24 cellular contexts compared by ENCODE assay signal in the genomic region with DNA sequence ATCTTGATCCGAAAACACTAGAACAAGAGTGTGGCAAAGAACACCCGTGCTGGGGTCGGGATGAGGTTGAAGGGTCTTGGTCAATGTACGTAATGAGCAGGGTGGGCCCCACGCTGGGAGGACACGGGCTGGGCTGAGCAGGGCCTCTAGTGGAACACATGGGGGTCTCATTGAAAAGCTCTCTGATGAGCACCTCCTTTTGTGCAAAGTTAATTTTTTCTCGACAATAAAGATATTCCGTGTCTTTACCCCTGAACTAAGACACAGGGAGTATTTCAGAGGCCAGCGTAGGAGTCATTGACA. TPM values are rescaled to one million over a fixed set of nuclear protein-coding genes. Genes with fewer than 3 reads are reported as not detected.
DNase-seq lines count a peak whose midpoint lies in the region; ATAC-seq, FAIRE-seq and TF ChIP-seq lines count a peak whose summit lies in the region.
"Had no signal": no experiment of that assay in that cellular context is flagged by ENCODE, and none has a peak within 500 bp of the region (broad histone marks: within the 10 kb centered on the region; RNA-seq: fewer than 3 reads in every experiment).

No MANE protein-coding gene starts in this region.

- RAD21 ChIA-PET in GM12878 (lab: Charles Lee; ENCODE audit: unreplicated experiment) = no interaction called here

- H3K4me1 ChIP-seq in GM12878 (ENCODE audit: control insufficient read depth, insufficient read depth, low read length) (no peaks in the 10 kb centered on the region), neural progenitor cell (no peaks in the 10 kb centered on the region)
- H3K4me1 ChIP-seq in effector memory CD4-positive, alpha-beta T cell (ENCODE audit: control insufficient read depth, insufficient read depth, low read length, poor library complexity, severe bottlenecking) = no peaks in the 10 kb centered on the region
- H3K4me1 ChIP-seq: HAP-1, SJSA1 had no signal

- no peak overlapping the region for H2AFZ ChIP-seq in GM12878 (ENCODE audit: control insufficient read depth, low read depth, low read length)
- no peak overlapping the region for H2AFZ ChIP-seq in neural progenitor cell (replicated peaks)
- H2AFZ ChIP-seq: GM23248 had no signal

- intact Hi-C loops in GM12878 (cut with micrococcal nuclease; ENCODE audit: unreplicated experiment) = no loop called here

- CTCF ChIA-PET in GM12878 (lab: Yijun Ruan, JAX) = no interaction called here

- H3K36me3 Mint-ChIP-seq in activated T-cell treated with anti-CD3 and anti-CD28 coated beads, Interleukin-2, amount 50 U/mL, for 72 hours (ENCODE audit: insufficient read depth in 2 of 2) = peaks cover 3 to 11% of the 10 kb centered on the region in 2 donors
- H3K36me3 Mint-ChIP-seq in IgD-negative memory B cell = peaks cover 5% of the 10 kb centered on the region
- H3K36me3 Mint-ChIP-seq in neural progenitor cell = peaks cover 29% of the 10 kb centered on the region

- H3K4me1 Mint-ChIP-seq in activated T-cell treated with anti-CD3 and anti-CD28 coated beads, Interleukin-2, amount 50 U/mL, for 72 hours (ENCODE audit: low read depth) = peaks cover 6% of the 10 kb centered on the region
- H3K4me1 Mint-ChIP-seq in IgD-negative memory B cell (peaks cover 0 to 3% (median 0%) of the 10 kb centered on the region in 3 donors), neural progenitor cell (no peaks in the 10 kb centered on the region)

- no peaks in the 10 kb centered on the region for H3K27me3 Mint-ChIP-seq in activated T-cell treated with anti-CD3 and anti-CD28 coated beads, Interleukin-2, amount 50 U/mL, for 72 hours (ENCODE audit: low read depth)
- H3K27me3 Mint-ChIP-seq in IgD-negative memory B cell (no peaks in the 10 kb centered on the region), neural progenitor cell (ENCODE audit: insufficient read depth, low read depth) (peaks cover 13% of the 10 kb centered on the region)

- H3K9ac ChIP-seq in GM12878 (ENCODE audit: control insufficient read depth, insufficient read depth, low read length) (no peak overlapping the region), neural progenitor cell (no peak overlapping the region)
- H3K9ac ChIP-seq: GM23248 had no signal

- H3K27me3 ChIP-seq in GM12878 (replicated peaks in 1 of 2; ENCODE audit: control insufficient read depth in 2 of 2, insufficient read depth in 2 of 2, low read length in 1 of 2) (no peaks in the 10 kb centered on the region), neural progenitor cell (no peaks in the 10 kb centered on the region)
- no peaks in the 10 kb centered on the region for H3K27me3 ChIP-seq in effector memory CD4-positive, alpha-beta T cell (replicated peaks; ENCODE audit: control insufficient read depth, insufficient read depth, low read length, poor library complexity, severe bottlenecking)
- H3K27me3 ChIP-seq: SJSA1 had no signal

- H3K27ac Mint-ChIP-seq in activated T-cell treated with anti-CD3 and anti-CD28 coated beads, Interleukin-2, amount 50 U/mL, for 72 hours = peak overlapping the region; percentile 25
- H3K27ac Mint-ChIP-seq in IgD-negative memory B cell = peak overlapping the region in 2 of 3 donors; percentile 67 to 82
- peak overlapping the region; percentile 25 for H3K27ac Mint-ChIP-seq in neural progenitor cell

- no peaks in the 10 kb centered on the region for H4K20me1 ChIP-seq in GM12878 (ENCODE audit: control insufficient read depth, insufficient read depth)
- no peaks in the 10 kb centered on the region for H4K20me1 ChIP-seq in neural progenitor cell (ENCODE audit: low read depth)

- H3K4me3 ChIP-seq in GM12878 (no peak overlapping the region), neural progenitor cell (no peak overlapping the region)
- H3K4me3 ChIP-seq in effector memory CD4-positive, alpha-beta T cell (ENCODE audit: insufficient read depth, low read depth, low read length, poor library complexity, severe bottlenecking) = no peak overlapping the region
- H3K4me3 ChIP-seq: GM23248, HAP-1, SJSA1 had no signal

- TSS peak; percentile 77 for BruUV-seq in GM12878 (replicated peaks; lab: Mats Ljungman, UMichigan)

- no peak for TF ChIP-seq CTCF in GM12878 (IDR thresholded peaks at IDR 0.05 in 2 of 3, conservative IDR thresholded peaks at IDR 0.05 in 1 of 3; ENCODE audit: control insufficient read depth in 2 of 3, extremely low read depth in 1 of 3, insufficient read depth in 1 of 3, low read depth in 3 of 3, low read length in 3 of 3)
- TF ChIP-seq CTCF in neural progenitor cell (IDR thresholded peaks at IDR 0.05) = no peak

- TF ChIP-seq RAD21 in GM12878 (IDR thresholded peaks at IDR 0.05; ENCODE audit: insufficient read depth, low read depth, low read length) = no peak

- ATAC-seq in activated T-cell treated with anti-CD3 and anti-CD28 coated beads, Interleukin-2, amount 50 U/mL, for 72 hours (replicated peaks in 1 of 2) = no peak
- no peak for ATAC-seq in GM12878
- ATAC-seq: Right ventricle myocardium inferior had no signal

- SMC1A ChIA-PET in GM12878 (lab: Charles Lee; ENCODE audit: uncharacterized antibody, unreplicated experiment) = no interaction called here

- POLR2A ChIA-PET in GM12878 (lab: Charles Lee) = interaction anchor here (0.5 kb wide), 1 partner anchor 18 kb away, joined by 3 read pairs; no protein-coding TSS in a partner anchor

- H3K9me3 Mint-ChIP-seq in activated T-cell treated with anti-CD3 and anti-CD28 coated beads, Interleukin-2, amount 50 U/mL, for 72 hours = no peaks in the 10 kb centered on the region
- no peaks in the 10 kb centered on the region for H3K9me3 Mint-ChIP-seq in IgD-negative memory B cell
- H3K9me3 Mint-ChIP-seq in neural progenitor cell = no peaks in the 10 kb centered on the region

- no peak for FAIRE-seq in GM12878 (lab: Jason Lieb, UNC)
- FAIRE-seq: RCC 7860 had no signal

- no peak overlapping the region for H3K4me2 ChIP-seq in GM12878 (ENCODE audit: control insufficient read depth, insufficient read depth)
- H3K4me2 ChIP-seq in neural progenitor cell = no peak overlapping the region

- H3F3A ChIP-seq in neural progenitor cell (ENCODE audit: low read depth) = peaks cover 12% of the 10 kb centered on the region

- WGBS in GM12878 (ENCODE audit: insufficient coverage, insufficient replicate concordance, low lambda C conversion rate, missing lambda C conversion rate) = 96% methylated on average over 9 of the region's 9 CpGs

- H3K27ac ChIP-seq in GM12878 (ENCODE audit: control insufficient read depth, insufficient read depth) = no peak overlapping the region
- H3K27ac ChIP-seq in neural progenitor cell = no peak overlapping the region
- H3K27ac ChIP-seq in effector memory CD4-positive, alpha-beta T cell (ENCODE audit: insufficient read depth, low read length, poor library complexity, severe bottlenecking) = no peak overlapping the region
- H3K27ac ChIP-seq: GM23248, SJSA1 had no signal

- H3K79me2 ChIP-seq in GM12878 (ENCODE audit: control insufficient read depth, insufficient read depth, low read length) (no peaks in the 10 kb centered on the region), neural progenitor cell (ENCODE audit: low read depth) (no peaks in the 10 kb centered on the region)

- H3K9me3 ChIP-seq in GM12878 (replicated peaks; ENCODE audit: control insufficient read depth, insufficient read depth, low read length) (no peaks in the 10 kb centered on the region), neural progenitor cell (ENCODE audit: low read depth) (no peaks in the 10 kb centered on the region)
- no peaks in the 10 kb centered on the region for H3K9me3 ChIP-seq in effector memory CD4-positive, alpha-beta T cell (ENCODE audit: control insufficient read depth, low read length)
- H3K9me3 ChIP-seq: HAP-1, SJSA1 had no signal

- no peak for DNase-seq in activated T-cell treated with anti-CD3 and anti-CD28 coated beads, Interleukin-2, amount 50 U/mL, for 72 hours
- DNase-seq in activated T-cell treated with anti-CD3 and anti-CD28 coated beads for 4 hours = no peak
- no peak for DNase-seq in GM12878 (ENCODE audit: low read depth, low spot score)
- DNase-seq in neural progenitor cell (ENCODE audit: low spot score) = no peak
- DNase-seq in effector memory CD4-positive, alpha-beta T cell = no peak
- no peak for DNase-seq in midbrain (lab: John Stamatoyannopoulos, UW)
- no peak for DNase-seq in HUDEP-2 (lab: John Stamatoyannopoulos, UW; ENCODE audit: unreplicated experiment in 76 of 76)
- DNase-seq: 8988T, C1 segment of cervical spinal cord, DMS79, GM23248, KBM-7, MM.1S, NCI-H1092, NCI-H1436, NCI-H1930, NCI-H2227 treated with DMSO at 0.1 percent for 48 hours, NCI-H524 treated with DMSO at 0.1 percent for 48 hours, OCI-M1 had no signal

- H3K36me3 ChIP-seq in GM12878 (ENCODE audit: control insufficient read depth in 2 of 2, insufficient read depth in 2 of 2, low read length in 1 of 2) (peaks cover 15 to 21% of the 10 kb centered on the region in 2 experiments), neural progenitor cell (no peaks in the 10 kb centered on the region)
- peaks cover 90% of the 10 kb centered on the region for H3K36me3 ChIP-seq in effector memory CD4-positive, alpha-beta T cell (ENCODE audit: control insufficient read depth, insufficient read depth, low read length)

- no peak overlapping the region for H3K4me3 Mint-ChIP-seq in activated T-cell treated with anti-CD3 and anti-CD28 coated beads, Interleukin-2, amount 50 U/mL, for 72 hours
- H3K4me3 Mint-ChIP-seq in IgD-negative memory B cell = no peak overlapping the region
- H3K4me3 Mint-ChIP-seq in neural progenitor cell = no peak overlapping the region

- in situ Hi-C loops in GM12878 (cut with MboI) = no loop called here

- TF ChIP-seq EP300 in GM12878 (IDR thresholded peaks at IDR 0.05; ENCODE audit: borderline replicate concordance in 1 of 2, control insufficient read depth in 1 of 2, low read depth in 2 of 2, low read length in 2 of 2) = no peak

- TF ChIP-seq POLR2A in GM12878 (IDR thresholded peaks at IDR 0.05; ENCODE audit: low read depth, low read length) = no peak; the same call in 1 of the 2 replicates

RNA-seq across cellular contexts. Expression of a gene that starts 8.0 kb away (rescaled TPM):
- total RNA-seq in activated T-cell treated with anti-CD3 and anti-CD28 coated beads, Interleukin-2, amount 50 U/mL, for 72 hours = 10 to 100 TPM; 19.2 to 29.7 TPM
- 26.2 TPM for polyA plus RNA-seq in IgD-negative memory B cell
- 8.9 and 11.8 TPM in 2 replicates for total RNA-seq in GM12878 (2013; cell fraction: nucleolus; rRNA removed)
- 19.0 and 20.8 TPM in 2 replicates for total RNA-seq in GM12878 (2014; rRNA removed)
- 10.0 and 12.8 TPM in 2 replicates for total RNA-seq in GM12878 (2014; rRNA removed; fragmentation: Illumina TruSeq; extraction: Trizol)
- 19.2 and 20.6 TPM in 2 replicates for total RNA-seq in GM12878 (2021)
- polyA plus RNA-seq in GM12878 (2011; ENCODE audit: low read depth) = 10.3 TPM
- polyA plus RNA-seq in GM12878 (2011; rRNA removed) = 12.1 and 16.7 TPM in 2 replicates
- polyA plus RNA-seq in GM12878 (2011; cell fraction: cytosol; rRNA removed) = 21.3 and 26.1 TPM in 2 replicates
- polyA plus RNA-seq in GM12878 (2011; cell fraction: nucleus; rRNA removed) = 30.5 and 35.2 TPM in 2 replicates
- polyA plus RNA-seq in GM12878 (2012) = 13.5 and 15.4 TPM in 2 replicates
- 8.6 and 10.9 TPM in 2 replicates for polyA plus RNA-seq in GM12878 (2014; fragmentation: Illumina TruSeq; extraction: Trizol)
- under 1 TPM; 0.31 to 0.88 TPM for polyA plus RNA-seq in GM12878 (2014; fragmentation: Nextera tagmentation; extraction: Ambion mirVana)
- 27.0 and 36.8 TPM in 2 replicates for polyA plus RNA-seq in GM12878 (2014; rRNA removed)
- 10 to 100 TPM; 24.0 to 24.3 TPM for polyA plus RNA-seq in GM12878 (2016; fragmentation: Nextera tagmentation; extraction: Ambion mirVana)
- polyA minus RNA-seq in GM12878 (2011; rRNA and poly(A)+ RNA removed) = 9.4 and 13.1 TPM in 2 replicates
- polyA minus RNA-seq in GM12878 (2011; cell fraction: cytosol; rRNA and poly(A)+ RNA removed) = 8.5 and 12.4 TPM in 2 replicates
- 11.6 and 19.9 TPM in 2 replicates for polyA minus RNA-seq in GM12878 (2011; cell fraction: nucleus; rRNA and poly(A)+ RNA removed)
- total RNA-seq in neural progenitor cell (ENCODE audit: low replicate concordance) = 30.7 and 41.1 TPM in 2 replicates

RNA-seq across cellular contexts. Expression of a gene that starts 20.3 kb away (rescaled TPM):
- total RNA-seq in activated T-cell treated with anti-CD3 and anti-CD28 coated beads, Interleukin-2, amount 50 U/mL, for 72 hours = 10 to 100 TPM; 47.3 to 52.1 TPM
- polyA plus RNA-seq in IgD-negative memory B cell (5.1 TPM), GM12878 (2011; rRNA removed) (8.3 and 12.7 TPM in 2 replicates), GM12878 (2014; fragmentation: Illumina TruSeq; extraction: Trizol) (5.1 and 9.1 TPM in 2 replicates), GM12878 (2014; fragmentation: Nextera tagmentation; extraction: Ambion mirVana) (1 to 10 TPM; 1.2 to 2.2 TPM), GM12878 (2014; rRNA removed) (15.8 and 20.7 TPM in 2 replicates), GM12878 (2016; fragmentation: Nextera tagmentation; extraction: Ambion mirVana) (10 to 100 TPM; 12.5 to 12.7 TPM)
- 60.0 and 65.0 TPM in 2 replicates for total RNA-seq in GM12878 (2013; cell fraction: nucleolus; rRNA removed)
- total RNA-seq in GM12878 (2014; rRNA removed) (13.9 and 16.4 TPM in 2 replicates), GM12878 (2014; rRNA removed; fragmentation: Illumina TruSeq; extraction: Trizol) (8.3 and 8.4 TPM in 2 replicates), GM12878 (2021) (16.1 and 19.2 TPM in 2 replicates), neural progenitor cell (ENCODE audit: low replicate concordance) (31.1 and 48.0 TPM in 2 replicates)
- polyA plus RNA-seq in GM12878 (2011; ENCODE audit: low read depth) = 14.9 TPM
- 14.3 and 17.0 TPM in 2 replicates for polyA plus RNA-seq in GM12878 (2011; cell fraction: cytosol; rRNA removed)
- 117 and 118 TPM in 2 replicates for polyA plus RNA-seq in GM12878 (2011; cell fraction: nucleus; rRNA removed)
- 21.9 and 23.3 TPM in 2 replicates for polyA plus RNA-seq in GM12878 (2012)
- polyA minus RNA-seq in GM12878 (2011; rRNA and poly(A)+ RNA removed) = 6.1 and 9.9 TPM in 2 replicates
- 5.9 and 7.7 TPM in 2 replicates for polyA minus RNA-seq in GM12878 (2011; cell fraction: cytosol; rRNA and poly(A)+ RNA removed)
- polyA minus RNA-seq in GM12878 (2011; cell fraction: nucleus; rRNA and poly(A)+ RNA removed) = 9.8 and 14.5 TPM in 2 replicates

RNA-seq across cellular contexts. Expression of a gene that starts 22.3 kb away (rescaled TPM):
- not detected for total RNA-seq in activated T-cell treated with anti-CD3 and anti-CD28 coated beads, Interleukin-2, amount 50 U/mL, for 72 hours
- not detected for polyA plus RNA-seq in IgD-negative memory B cell
- not detected in 2 replicates for total RNA-seq in GM12878 (2013; cell fraction: nucleolus; rRNA removed)
- total RNA-seq in GM12878 (2014; rRNA removed) = not detected in 2 replicates
- not detected in 2 replicates for total RNA-seq in GM12878 (2014; rRNA removed; fragmentation: Illumina TruSeq; extraction: Trizol)
- total RNA-seq in GM12878 (2021) = not detected in 2 replicates
- polyA plus RNA-seq in GM12878 (2011; ENCODE audit: low read depth) = not detected
- not detected in 2 replicates for polyA plus RNA-seq in GM12878 (2011; rRNA removed)
- polyA plus RNA-seq in GM12878 (2011; cell fraction: cytosol; rRNA removed) = not detected in 2 replicates
- polyA plus RNA-seq in GM12878 (2011; cell fraction: nucleus; rRNA removed) = not detected in 2 replicates
- not detected in 2 replicates for polyA plus RNA-seq in GM12878 (2012)
- polyA plus RNA-seq in GM12878 (2014; fragmentation: Illumina TruSeq; extraction: Trizol) = not detected in 2 replicates
- not detected for polyA plus RNA-seq in GM12878 (2014; fragmentation: Nextera tagmentation; extraction: Ambion mirVana)
- polyA plus RNA-seq in GM12878 (2014; rRNA removed) = not detected in 2 replicates
- not detected for polyA plus RNA-seq in GM12878 (2016; fragmentation: Nextera tagmentation; extraction: Ambion mirVana)
- polyA minus RNA-seq in GM12878 (2011; rRNA and poly(A)+ RNA removed) = not detected in 2 replicates
- not detected in 2 replicates for polyA minus RNA-seq in GM12878 (2011; cell fraction: cytosol; rRNA and poly(A)+ RNA removed)
- polyA minus RNA-seq in GM12878 (2011; cell fraction: nucleus; rRNA and poly(A)+ RNA removed) = not detected in 2 replicates
- not detected in 2 replicates for total RNA-seq in neural progenitor cell (ENCODE audit: low replicate concordance)
- total RNA-seq: GM23248, Right ventricle myocardium inferior, SJSA1 had no signal
- polyA plus RNA-seq: GM23248 had no signal
